1 cellular context compared by ENCODE assay signal in the genomic region with DNA sequence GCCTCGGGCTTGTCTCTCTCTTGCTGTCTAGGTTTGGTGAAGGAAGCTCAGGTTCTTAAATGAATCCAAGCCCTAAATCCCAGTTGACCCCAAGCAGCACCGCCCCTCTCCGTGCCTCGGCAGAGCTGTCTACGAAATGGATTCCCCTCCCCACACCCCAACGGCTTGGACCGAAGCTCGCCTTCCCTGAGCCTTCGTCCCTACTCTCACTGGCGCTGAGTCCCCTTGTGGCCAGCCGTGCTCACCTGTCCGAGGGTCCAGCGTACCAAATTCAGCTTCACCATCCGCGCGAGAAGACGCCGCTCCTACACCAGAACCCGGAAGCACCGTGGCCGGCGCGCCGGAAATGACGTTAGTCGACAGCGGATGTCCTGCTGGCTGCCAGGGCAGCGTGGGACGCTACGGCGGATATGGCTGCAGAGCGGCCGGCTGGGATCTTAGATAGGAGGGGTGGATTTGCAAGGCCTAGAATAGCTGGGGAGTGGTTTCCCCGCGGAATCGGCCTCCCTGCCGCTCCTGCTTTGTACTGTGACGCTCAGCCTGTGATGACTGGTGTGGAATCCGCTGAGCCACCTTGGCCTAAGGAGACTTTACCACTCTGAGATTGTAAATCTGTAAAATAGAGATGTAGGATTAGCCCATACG.
TF ChIP-seq lines count a peak whose summit lies in the region.

Gene TFIP11, minus strand, starts transcription at position 325 of the 645 bp plus-strand sequence. CDS start 2,201 bp downstream, outside the sequence.

TF ChIP-seq in HCT116, 20 proteins besides CTCF, POLR2A, EP300 and RAD21:
- TF ChIP-seq SRF (IDR thresholded peaks at IDR 0.05; ENCODE audit: low read depth): peak; percentile 89
- TF ChIP-seq CEBPB (IDR thresholded peaks at IDR 0.05; ENCODE audit: low read depth): no peak
- TF ChIP-seq TCF7L2 (IDR thresholded peaks at IDR 0.05; ENCODE audit: borderline replicate concordance, extremely low read depth, insufficient read depth, insufficient read length): no peak
- peak; percentile 73 for TF ChIP-seq YY1 (IDR thresholded peaks at IDR 0.05; ENCODE audit: extremely low read depth, insufficient replicate concordance, low read depth, low read length)
- no peak for TF ChIP-seq ZNF274 (IDR thresholded peaks at IDR 0.05; ENCODE audit: low read depth, low read length)
- TF ChIP-seq POLR2AphosphoS5 (IDR thresholded peaks at IDR 0.05; ENCODE audit: low read depth, low read length): peak; percentile 80
- no peak for TF ChIP-seq EZH2 (IDR thresholded peaks at IDR 0.05)
- peak; percentile 38; the same call in 1 of the 2 replicates for TF ChIP-seq SP1 (IDR thresholded peaks at IDR 0.05; ENCODE audit: low read depth)
- no peak for TF ChIP-seq JUND (IDR thresholded peaks at IDR 0.05)
- TF ChIP-seq, protein P1, sequence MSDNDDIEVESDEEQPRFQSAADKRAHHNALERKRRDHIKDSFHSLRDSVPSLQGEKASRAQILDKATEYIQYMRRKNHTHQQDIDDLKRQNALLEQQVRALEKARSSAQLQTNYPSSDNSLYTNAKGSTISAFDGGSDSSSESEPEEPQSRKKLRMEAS (IDR thresholded peaks at IDR 0.05): peak; percentile 89
- TF ChIP-seq, protein P2, sequence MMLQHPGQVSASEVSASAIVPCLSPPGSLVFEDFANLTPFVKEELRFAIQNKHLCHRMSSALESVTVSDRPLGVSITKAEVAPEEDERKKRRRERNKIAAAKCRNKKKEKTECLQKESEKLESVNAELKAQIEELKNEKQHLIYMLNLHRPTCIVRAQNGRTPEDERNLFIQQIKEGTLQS (IDR thresholded peaks at IDR 0.05): no peak
- TF ChIP-seq ZFX (IDR thresholded peaks at IDR 0.05): peak; percentile 80
- no peak for TF ChIP-seq FOSL1 (IDR thresholded peaks at IDR 0.05; ENCODE audit: low read depth)
- peak; percentile 99 for TF ChIP-seq ELF1 (IDR thresholded peaks at IDR 0.05; ENCODE audit: borderline replicate concordance, low read depth)
- TF ChIP-seq SIN3A (IDR thresholded peaks at IDR 0.05; ENCODE audit: low read depth): peak; percentile 97
- no peak for TF ChIP-seq CBX3 (IDR thresholded peaks at IDR 0.05; ENCODE audit: low read depth)
- TF ChIP-seq, protein P3, sequence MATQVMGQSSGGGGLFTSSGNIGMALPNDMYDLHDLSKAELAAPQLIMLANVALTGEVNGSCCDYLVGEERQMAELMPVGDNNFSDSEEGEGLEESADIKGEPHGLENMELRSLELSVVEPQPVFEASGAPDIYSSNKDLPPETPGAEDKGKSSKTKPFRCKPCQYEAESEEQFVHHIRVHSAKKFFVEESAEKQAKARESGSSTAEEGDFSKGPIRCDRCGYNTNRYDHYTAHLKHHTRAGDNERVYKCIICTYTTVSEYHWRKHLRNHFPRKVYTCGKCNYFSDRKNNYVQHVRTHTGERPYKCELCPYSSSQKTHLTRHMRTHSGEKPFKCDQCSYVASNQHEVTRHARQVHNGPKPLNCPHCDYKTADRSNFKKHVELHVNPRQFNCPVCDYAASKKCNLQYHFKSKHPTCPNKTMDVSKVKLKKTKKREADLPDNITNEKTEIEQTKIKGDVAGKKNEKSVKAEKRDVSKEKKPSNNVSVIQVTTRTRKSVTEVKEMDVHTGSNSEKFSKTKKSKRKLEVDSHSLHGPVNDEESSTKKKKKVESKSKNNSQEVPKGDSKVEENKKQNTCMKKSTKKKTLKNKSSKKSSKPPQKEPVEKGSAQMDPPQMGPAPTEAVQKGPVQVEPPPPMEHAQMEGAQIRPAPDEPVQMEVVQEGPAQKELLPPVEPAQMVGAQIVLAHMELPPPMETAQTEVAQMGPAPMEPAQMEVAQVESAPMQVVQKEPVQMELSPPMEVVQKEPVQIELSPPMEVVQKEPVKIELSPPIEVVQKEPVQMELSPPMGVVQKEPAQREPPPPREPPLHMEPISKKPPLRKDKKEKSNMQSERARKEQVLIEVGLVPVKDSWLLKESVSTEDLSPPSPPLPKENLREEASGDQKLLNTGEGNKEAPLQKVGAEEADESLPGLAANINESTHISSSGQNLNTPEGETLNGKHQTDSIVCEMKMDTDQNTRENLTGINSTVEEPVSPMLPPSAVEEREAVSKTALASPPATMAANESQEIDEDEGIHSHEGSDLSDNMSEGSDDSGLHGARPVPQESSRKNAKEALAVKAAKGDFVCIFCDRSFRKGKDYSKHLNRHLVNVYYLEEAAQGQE (IDR thresholded peaks at IDR 0.05; ENCODE audit: low read depth): no peak
- TF ChIP-seq ZBTB33 (IDR thresholded peaks at IDR 0.05; ENCODE audit: extremely low read depth, insufficient replicate concordance, low read length): peak; percentile 83
